25 cellular contexts compared by ENCODE assay signal in the genomic region with DNA sequence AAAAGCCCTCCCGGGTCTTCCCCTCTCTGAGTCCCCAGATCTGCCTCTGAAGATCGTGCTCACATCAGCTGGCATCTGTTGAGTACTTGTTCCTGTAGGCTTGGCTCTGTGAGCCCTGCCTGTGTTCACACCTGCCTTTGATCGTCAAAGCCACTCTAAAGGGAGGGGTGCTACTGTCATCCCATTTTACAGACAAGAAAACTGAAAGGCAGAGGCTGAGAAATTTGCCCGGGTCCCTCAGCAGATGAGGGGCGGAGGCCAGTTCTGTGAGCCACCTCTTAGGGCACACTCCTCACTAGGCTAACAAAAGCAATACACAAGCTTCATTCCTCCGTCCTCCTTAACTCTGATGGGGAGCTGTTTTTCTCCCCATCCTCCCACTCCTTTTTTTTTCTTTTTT. TPM values are rescaled to one million over a fixed set of nuclear protein-coding genes. Genes with fewer than 3 reads are reported as not detected.
DNase-seq lines count a peak whose midpoint lies in the region; ATAC-seq, FAIRE-seq and TF ChIP-seq lines count a peak whose summit lies in the region.
"Had no signal": no experiment of that assay in that cellular context is flagged by ENCODE, and none has a peak within 500 bp of the region (broad histone marks: within the 10 kb centered on the region; RNA-seq: fewer than 3 reads in every experiment).

No MANE protein-coding gene starts in this region.

- H3K27me3 Mint-ChIP-seq in astrocyte (ENCODE audit: low read depth, unreplicated experiment): peaks cover 35% of the 10 kb centered on the region

- H2AFZ ChIP-seq in astrocyte (ENCODE audit: low read depth, low read length): no peak overlapping the region
- H2AFZ ChIP-seq in keratinocyte (ENCODE audit: control insufficient read depth, low read length): no peak overlapping the region

- peaks cover 3% of the 10 kb centered on the region for H3K36me3 Mint-ChIP-seq in astrocyte (ENCODE audit: low read depth, unreplicated experiment)
- H3K36me3 Mint-ChIP-seq: activated naive CD8-positive, alpha-beta T cell treated with anti-CD3 and anti-CD28 coated beads, Interleukin-2, amount 10 ng/mL, durations not matched to agents 7 days and 5 days had no signal

- peaks cover 8% of the 10 kb centered on the region; the same call in 1 of the 2 replicates for H3K4me1 ChIP-seq in HUES48 (ENCODE audit: control insufficient read depth, insufficient read depth, low read length)
- peaks cover 9% of the 10 kb centered on the region for H3K4me1 ChIP-seq in astrocyte (ENCODE audit: insufficient read depth, low read length)
- no peaks in the 10 kb centered on the region for H3K4me1 ChIP-seq in keratinocyte (ENCODE audit: control insufficient read depth, extremely low read depth, insufficient read depth, low read length)
- H3K4me1 ChIP-seq: gastrocnemius medialis had no signal

- dilution Hi-C loops in keratinocyte (cut with MboI; ENCODE audit: extremely low pct_ligation_motif_present, low sequenced_read_pairs): no loop called here

- H3K4me3 Mint-ChIP-seq in astrocyte (ENCODE audit: unreplicated experiment): no peak overlapping the region
- H3K4me3 Mint-ChIP-seq: activated naive CD8-positive, alpha-beta T cell treated with anti-CD3 and anti-CD28 coated beads, Interleukin-2, amount 10 ng/mL, durations not matched to agents 7 days and 5 days; activated T-helper 17 cell treated with anti-CD3 and anti-CD28 coated beads, Interleukin-2, amount 50 U/mL, for 72 hours had no signal

- POLR2A ChIA-PET in AG04450 (lab: Yijun Ruan, JAX): interaction anchor here (0.7 kb wide), 2 partner anchors 14 to 955 kb away, joined by 3 to 7 read pairs; no protein-coding TSS in a partner anchor

- FAIRE-seq in astrocyte (lab: Jason Lieb, UNC): no peak
- peak; percentile 5 for FAIRE-seq in keratinocyte (lab: Jason Lieb, UNC)

- H3K9ac ChIP-seq in HUES48 (ENCODE audit: low read depth, low read length) (no peak overlapping the region), astrocyte (ENCODE audit: low read length) (peak overlapping the region; percentile 4), keratinocyte (ENCODE audit: control insufficient read depth, extremely low read depth, insufficient read depth, low read length) (no peak overlapping the region)

- peaks cover 3% of the 10 kb centered on the region for H3K4me1 Mint-ChIP-seq in astrocyte (ENCODE audit: low read depth, unreplicated experiment)
- H3K4me1 Mint-ChIP-seq: activated T-helper 17 cell treated with anti-CD3 and anti-CD28 coated beads, Interleukin-2, amount 50 U/mL, for 72 hours had no signal

- H3K27ac Mint-ChIP-seq in astrocyte (ENCODE audit: unreplicated experiment): no peak overlapping the region
- H3K27ac Mint-ChIP-seq: activated naive CD8-positive, alpha-beta T cell treated with anti-CD3 and anti-CD28 coated beads, Interleukin-2, amount 10 ng/mL, durations not matched to agents 7 days and 5 days; activated T-helper 17 cell treated with anti-CD3 and anti-CD28 coated beads, Interleukin-2, amount 50 U/mL, for 72 hours had no signal

- peaks cover 4% of the 10 kb centered on the region for H3K9me3 ChIP-seq in AG04450 (ENCODE audit: control insufficient read depth, insufficient read depth, low read length)
- no peaks in the 10 kb centered on the region for H3K9me3 ChIP-seq in HUES48 (ENCODE audit: control insufficient read depth, insufficient read depth, low read length)
- no peaks in the 10 kb centered on the region for H3K9me3 ChIP-seq in astrocyte (ENCODE audit: insufficient read depth, low read depth, low read length)
- no peaks in the 10 kb centered on the region for H3K9me3 ChIP-seq in keratinocyte (ENCODE audit: control insufficient read depth, low read depth, low read length)
- H3K9me3 ChIP-seq: esophagus muscularis mucosa, gastrocnemius medialis, upper lobe of left lung had no signal

- H3K9me3 Mint-ChIP-seq in astrocyte (ENCODE audit: unreplicated experiment): peaks cover 9% of the 10 kb centered on the region
- H3K9me3 Mint-ChIP-seq: activated naive CD8-positive, alpha-beta T cell treated with anti-CD3 and anti-CD28 coated beads, Interleukin-2, amount 10 ng/mL, durations not matched to agents 7 days and 5 days; activated T-helper 17 cell treated with anti-CD3 and anti-CD28 coated beads, Interleukin-2, amount 50 U/mL, for 72 hours had no signal

- H3K4me2 ChIP-seq in astrocyte (ENCODE audit: low read length) (peak overlapping the region; percentile 44), keratinocyte (ENCODE audit: control insufficient read depth, extremely low read depth, insufficient read depth, low read depth, low read length) (no peak overlapping the region)

- no peaks in the 10 kb centered on the region for H3K9me1 ChIP-seq in keratinocyte (ENCODE audit: control insufficient read depth, extremely low read depth, insufficient read depth, low read length)

- CTCF ChIA-PET in AG04450 (lab: Charles Lee): interaction anchor here (0.7 to 1.9 kb wide), 5 partner anchors 8 to 794 kb away, joined by 3 to 7 read pairs (median 4); no protein-coding TSS in a partner anchor

- TF ChIP-seq CTCF in AG04450 (IDR thresholded peaks at IDR 0.05; ENCODE audit: low read depth, low read length) (no peak), astrocyte (IDR thresholded peaks at IDR 0.05; ENCODE audit: insufficient read depth, low read depth, low read length) (no peak), keratinocyte (optimal IDR thresholded peaks at IDR 0.05 in 1 of 3, IDR thresholded peaks at IDR 0.05 in 1 of 3, conservative IDR thresholded peaks at IDR 0.05 in 1 of 3; ENCODE audit: extremely low read depth in 1 of 3, insufficient read depth in 2 of 3, low read length in 3 of 3) (no peak)

- H3K4me3 ChIP-seq in AG04450 (ENCODE audit: low read depth, low read length) (peak overlapping the region; percentile 20; the same call in 1 of the 2 replicates), HUES48 (ENCODE audit: low read depth, low read length) (peak overlapping the region; percentile 37; the same call in 1 of the 2 replicates), astrocyte (ENCODE audit: insufficient read depth, low read depth, low read length) (no peak overlapping the region), keratinocyte (ENCODE audit: control insufficient read depth in 2 of 3, extremely low read depth in 1 of 3, insufficient read depth in 2 of 3, low read depth in 1 of 3, low read length in 3 of 3) (no peak overlapping the region)
- H3K4me3 ChIP-seq: gastrocnemius medialis had no signal

- H3K79me2 ChIP-seq in astrocyte (ENCODE audit: insufficient read depth, low read length) (no peaks in the 10 kb centered on the region), keratinocyte (ENCODE audit: control insufficient read depth, insufficient read depth, low read length) (no peaks in the 10 kb centered on the region)

- DNase-seq in AG04450 (ENCODE audit: low read depth, low spot score) (no peak), astrocyte (ENCODE audit: low read depth) (no peak), keratinocyte (ENCODE audit: low read depth, low spot score) (no peak), NOMO-1 treated with DMSO at 0.1 percent for 48 hours (lab: John Stamatoyannopoulos, UW; ENCODE audit: unreplicated experiment) (no peak)
- DNase-seq in stimulated activated naive CD4-positive, alpha-beta T cell (lab: John Stamatoyannopoulos, UW): no peak
- no peak for DNase-seq in stimulated activated CD4-positive, alpha-beta T cell treated with anti-CD3 and anti-CD28 coated beads, Interleukin-12 subunit alpha, Interleukin-12 subunit beta, amount 100 ng/mL, for 4 hours
- DNase-seq: activated naive CD8-positive, alpha-beta T cell treated with anti-CD3 and anti-CD28 coated beads, Interleukin-2, amount 10 ng/mL, durations not matched to agents 7 days and 5 days; Calu3; cerebellar nuclear complex; effector CD4-positive, alpha-beta T cell; EL; gastrocnemius medialis; mammary epithelial cell; NCI-H146; Right ventricle myocardium superior; stimulated activated CD8-positive, alpha-beta memory T cell treated with anti-CD3 and anti-CD28 coated beads, Interleukin-4, amount 100 ng/mL, for 48 hours had no signal

- no peak for ATAC-seq in GM21423 (IDR thresholded peaks at IDR 0.05; ENCODE audit: unreplicated experiment)
- ATAC-seq: activated T-helper 17 cell treated with anti-CD3 and anti-CD28 coated beads, Interleukin-2, amount 50 U/mL, for 72 hours; gastrocnemius medialis; sciatic nerve had no signal

- H3K27me3 ChIP-seq in AG04450 (ENCODE audit: control insufficient read depth, insufficient read depth, low read length) (peaks cover 21% of the 10 kb centered on the region), HUES48 (ENCODE audit: control insufficient read depth, insufficient read depth, low read length) (no peaks in the 10 kb centered on the region; the same call in 1 of the 2 replicates), astrocyte (ENCODE audit: insufficient read depth, low read length) (peaks cover 3% of the 10 kb centered on the region), keratinocyte (ENCODE audit: control insufficient read depth, extremely low read depth, insufficient read depth, low read length) (peaks cover 23% of the 10 kb centered on the region)
- H3K27me3 ChIP-seq: upper lobe of left lung had no signal

- H4K20me1 ChIP-seq in astrocyte (ENCODE audit: insufficient read depth, low read length) (no peaks in the 10 kb centered on the region), keratinocyte (ENCODE audit: control insufficient read depth, extremely low read depth, insufficient read depth, low read length) (no peaks in the 10 kb centered on the region)

- no peaks in the 10 kb centered on the region for H3K36me3 ChIP-seq in HUES48 (ENCODE audit: control insufficient read depth, insufficient read depth, low read length)
- H3K36me3 ChIP-seq in astrocyte (ENCODE audit: insufficient read depth, low read length): no peaks in the 10 kb centered on the region
- H3K36me3 ChIP-seq in keratinocyte (ENCODE audit: control insufficient read depth in 2 of 2, extremely low read depth in 1 of 2, insufficient read depth in 2 of 2, low read length in 2 of 2): no peaks in the 10 kb centered on the region
- H3K36me3 ChIP-seq: esophagus muscularis mucosa, gastrocnemius medialis, upper lobe of left lung had no signal

- H3K27ac ChIP-seq in AG04450 (ENCODE audit: low read depth, low read length) (no peak overlapping the region), HUES48 (ENCODE audit: low read depth, low read length) (no peak overlapping the region), astrocyte (ENCODE audit: low read depth, low read length) (no peak overlapping the region), keratinocyte (ENCODE audit: control insufficient read depth, insufficient read depth, low read length) (no peak overlapping the region)
- H3K27ac ChIP-seq: esophagus muscularis mucosa, gastrocnemius medialis, upper lobe of left lung, VCaP had no signal

RNA-seq across cellular contexts. Expression of a gene that starts 0.7 kb away (rescaled TPM):
- 26.3 and 30.0 TPM in 2 replicates for polyA plus RNA-seq in AG04450 (2011; rRNA removed)
- 3.5 and 4.2 TPM in 2 replicates for polyA minus RNA-seq in AG04450 (2011; rRNA and poly(A)+ RNA removed)
- 9.2 and 9.6 TPM in 2 replicates for total RNA-seq in astrocyte
- 0.17 to 0.54 TPM (median 0.30 TPM) in 3 replicates for polyA plus RNA-seq in keratinocyte
- not detected for polyA plus RNA-seq in keratinocyte (2011; ENCODE audit: low read depth)
- 0.39 and 0.52 TPM in 2 replicates for polyA plus RNA-seq in keratinocyte (2011; cell fraction: cytosol; rRNA removed)
- 0.39 TPM in 1 of 2 replicates, not detected in the other for polyA plus RNA-seq in keratinocyte (2011; cell fraction: nucleus; rRNA removed)
- 0.53 TPM in 1 of 2 replicates, not detected in the other for polyA plus RNA-seq in keratinocyte (2012; ENCODE audit: low replicate concordance)
- polyA minus RNA-seq in keratinocyte: 0.64 to 1.1 TPM in 2 of 3 replicates, not detected in the other
- not detected for polyA minus RNA-seq in keratinocyte (2011; cell fraction: cytosol; rRNA and poly(A)+ RNA removed)
- not detected in 2 replicates for polyA minus RNA-seq in keratinocyte (2011; cell fraction: nucleus; rRNA and poly(A)+ RNA removed)
- total RNA-seq: activated naive CD8-positive, alpha-beta T cell treated with anti-CD3 and anti-CD28 coated beads, Interleukin-2, amount 10 ng/mL, durations not matched to agents 7 days and 5 days; activated T-helper 17 cell treated with anti-CD3 and anti-CD28 coated beads, Interleukin-2, amount 50 U/mL, for 72 hours; Calu3; gastrocnemius medialis; mammary epithelial cell; MCF 10A; Right ventricle myocardium superior; T-helper 1 cell treated with Interleukin-12 subunit alpha and Interleukin-12 subunit beta and Interleukin-4 antibody, amounts not matched to agents 30 ng/mL and 1 ng/mL, for 36 hours had no signal

RNA-seq across cellular contexts. Expression of a gene that starts 32.7 kb away (rescaled TPM):
- polyA plus RNA-seq in AG04450 (2011; rRNA removed): 4.0 and 4.3 TPM in 2 replicates
- 5.0 and 6.8 TPM in 2 replicates for polyA minus RNA-seq in AG04450 (2011; rRNA and poly(A)+ RNA removed)
- 2.1 and 2.9 TPM in 2 replicates for total RNA-seq in astrocyte
- 1.4 to 6.7 TPM (median 3.4 TPM) in 3 replicates for polyA plus RNA-seq in keratinocyte
- polyA plus RNA-seq in keratinocyte (2011; ENCODE audit: low read depth): 0.56 TPM
- polyA plus RNA-seq in keratinocyte (2011; cell fraction: cytosol; rRNA removed): 3.0 and 3.6 TPM in 2 replicates
- 3.3 and 3.6 TPM in 2 replicates for polyA plus RNA-seq in keratinocyte (2011; cell fraction: nucleus; rRNA removed)
- polyA plus RNA-seq in keratinocyte (2012; ENCODE audit: low replicate concordance): 0.37 and 5.4 TPM in 2 replicates
- 1.7 to 9.3 TPM (median 3.5 TPM) in 3 replicates for polyA minus RNA-seq in keratinocyte
- polyA minus RNA-seq in keratinocyte (2011; cell fraction: cytosol; rRNA and poly(A)+ RNA removed): 3.1 TPM
- 2.4 and 3.1 TPM in 2 replicates for polyA minus RNA-seq in keratinocyte (2011; cell fraction: nucleus; rRNA and poly(A)+ RNA removed)
- total RNA-seq: activated naive CD8-positive, alpha-beta T cell treated with anti-CD3 and anti-CD28 coated beads, Interleukin-2, amount 10 ng/mL, durations not matched to agents 7 days and 5 days; activated T-helper 17 cell treated with anti-CD3 and anti-CD28 coated beads, Interleukin-2, amount 50 U/mL, for 72 hours; Calu3; MCF 10A; T-helper 1 cell treated with Interleukin-12 subunit alpha and Interleukin-12 subunit beta and Interleukin-4 antibody, amounts not matched to agents 30 ng/mL and 1 ng/mL, for 36 hours had no signal

Comparison
In these comparisons a context has a peak if more than half of its experiments do, and no peak if none do; other contexts are left out.
1. H3K4me3 ChIP-seq: peak in AG04450 (single experiment) and HUES48 (single experiment); none in astrocyte (single experiment) and keratinocyte (0 of 3).
2. RNA of a gene that starts 0.7 kb away (polyA plus RNA-seq): 26.3 to 30.0 TPM in AG04450; 0.17 to 0.54 TPM in keratinocyte; every median in the first group is over 10 times any median in the second.